Comparison of ENCODE assay signal across 8 cellular contexts in the genomic region with DNA sequence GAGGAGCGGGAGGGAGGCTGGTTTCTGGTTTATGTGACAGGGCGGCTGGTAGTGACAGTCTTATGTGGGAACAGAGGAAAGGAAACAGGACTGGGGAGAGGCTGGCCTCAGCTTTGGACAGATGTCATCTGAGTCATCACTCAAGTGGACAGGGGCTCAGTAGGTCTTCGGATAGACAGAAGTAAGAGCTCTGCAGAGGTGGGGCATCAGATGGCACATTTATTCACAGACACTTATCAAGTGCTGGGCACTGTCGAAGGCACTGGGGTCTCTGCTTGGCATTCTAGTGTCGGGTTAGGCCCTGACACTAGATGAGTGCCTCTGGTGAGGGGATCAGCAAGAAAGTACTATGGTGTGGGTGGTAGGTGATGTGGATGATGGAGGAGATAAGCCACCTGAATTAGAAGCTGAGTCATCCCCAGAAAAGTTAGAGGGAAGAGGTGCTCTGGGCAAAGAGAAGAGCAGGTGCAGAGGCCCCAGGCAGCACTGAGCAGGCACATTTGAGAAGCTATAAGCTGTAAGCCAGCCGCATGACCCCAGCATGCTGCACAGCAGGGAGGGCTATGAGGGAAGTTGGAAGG. TPM values are rescaled to one million over a fixed set of nuclear protein-coding genes. Genes with fewer than 3 reads are reported as not detected.
DNase-seq lines count a peak whose midpoint lies in the region; ATAC-seq and TF ChIP-seq lines count a peak whose summit lies in the region.
"Had no signal": no experiment of that assay in that cellular context is flagged by ENCODE, and none has a peak within 500 bp of the region (broad histone marks: within the 10 kb centered on the region; RNA-seq: fewer than 3 reads in every experiment).

No MANE protein-coding gene starts in this region.

- H3K27ac ChIP-seq in body of pancreas (peak overlapping the region in 1 of 4 donors; percentile 20), gastroesophageal sphincter (no peak overlapping the region)

- no peaks in the 10 kb centered on the region for H3K27me3 ChIP-seq in body of pancreas
- no peaks in the 10 kb centered on the region for H3K27me3 ChIP-seq in gastroesophageal sphincter

- intact Hi-C loops in activated T-helper 2 cell treated with anti-CD3 and anti-CD28 coated beads, Interferon-gamma antibody, Interleukin-2, Interleukin-4, amounts not matched to agents 10 μg/mL and 5 μg/mL and 100 μg/mL, durations not matched to agents 14 hours and 24 hours and 36 hours (cut with micrococcal nuclease), result loop anchor here (2.0 to 5.0 kb wide), 3 partner anchors 27 to 327 kb away; a partner anchor contains a TSS
- intact Hi-C loops in body of pancreas (cut with DNase I), result no loop called here

- no peak for TF ChIP-seq EP300 in gastroesophageal sphincter (IDR thresholded peaks at IDR 0.05)

- no peaks in the 10 kb centered on the region for H3K27me3 Mint-ChIP-seq in activated T-helper 2 cell treated with anti-CD3 and anti-CD28 coated beads, Interferon-gamma antibody, Interleukin-2, Interleukin-4, amounts not matched to agents 10 μg/mL and 5 μg/mL and 100 μg/mL, durations not matched to agents 14 hours and 24 hours and 36 hours (ENCODE audit: low read depth)

- H3K4me3 ChIP-seq in body of pancreas (no peak overlapping the region), gastroesophageal sphincter (no peak overlapping the region)

- H3K27ac Mint-ChIP-seq in activated T-helper 2 cell treated with anti-CD3 and anti-CD28 coated beads, Interferon-gamma antibody, Interleukin-2, Interleukin-4, amounts not matched to agents 10 μg/mL and 5 μg/mL and 100 μg/mL, durations not matched to agents 14 hours and 24 hours and 36 hours, result peak overlapping the region; percentile 36

- H3K9me3 ChIP-seq in body of pancreas, result no peaks in the 10 kb centered on the region
- H3K9me3 ChIP-seq in gastroesophageal sphincter, result no peaks in the 10 kb centered on the region

- peaks cover 3% of the 10 kb centered on the region for H3K36me3 Mint-ChIP-seq in activated T-helper 2 cell treated with anti-CD3 and anti-CD28 coated beads, Interferon-gamma antibody, Interleukin-2, Interleukin-4, amounts not matched to agents 10 μg/mL and 5 μg/mL and 100 μg/mL, durations not matched to agents 14 hours and 24 hours and 36 hours (ENCODE audit: low read depth)

- H3K9me3 Mint-ChIP-seq in activated T-helper 2 cell treated with anti-CD3 and anti-CD28 coated beads, Interferon-gamma antibody, Interleukin-2, Interleukin-4, amounts not matched to agents 10 μg/mL and 5 μg/mL and 100 μg/mL, durations not matched to agents 14 hours and 24 hours and 36 hours, result no peaks in the 10 kb centered on the region

- TF ChIP-seq POLR2A in body of pancreas (IDR thresholded peaks at IDR 0.05) (no peak), gastroesophageal sphincter (IDR thresholded peaks at IDR 0.05) (no peak)

- TF ChIP-seq CTCF in body of pancreas (IDR thresholded peaks at IDR 0.05) (no peak), gastroesophageal sphincter (IDR thresholded peaks at IDR 0.05) (no peak)

- H3K36me3 ChIP-seq in body of pancreas (replicated peaks in 1 of 2; ENCODE audit: insufficient read depth in 1 of 2, low read depth in 2 of 2), result no peaks in the 10 kb centered on the region
- H3K36me3 ChIP-seq in gastroesophageal sphincter, result no peaks in the 10 kb centered on the region

- 74 to 84% methylated on average over 6 of the region's 6 CpGs for WGBS in body of pancreas, 2 donors
- 70 to 85% methylated on average over 4 to 6 of the region's 6 CpGs for WGBS in gastroesophageal sphincter (ENCODE audit: low coverage in 1 of 2), 2 donors

- H3K4me1 ChIP-seq in body of pancreas (peaks cover 59% of the 10 kb centered on the region), gastroesophageal sphincter (peaks cover 5 to 95% (median 31%) of the 10 kb centered on the region in 3 donors)

- peaks cover 46% of the 10 kb centered on the region for H3K4me1 Mint-ChIP-seq in activated T-helper 2 cell treated with anti-CD3 and anti-CD28 coated beads, Interferon-gamma antibody, Interleukin-2, Interleukin-4, amounts not matched to agents 10 μg/mL and 5 μg/mL and 100 μg/mL, durations not matched to agents 14 hours and 24 hours and 36 hours (ENCODE audit: low read depth)

- peak; percentile 42 for ATAC-seq in GM18519 (IDR thresholded peaks at IDR 0.05; ENCODE audit: low FRiP score, unreplicated experiment)
- ATAC-seq in HG03045 (IDR thresholded peaks at IDR 0.05; ENCODE audit: unreplicated experiment), result peak; percentile 48
- no peak for ATAC-seq in body of pancreas
- ATAC-seq in HG02763 (IDR thresholded peaks at IDR 0.05; ENCODE audit: unreplicated experiment), result no peak
- ATAC-seq in gastroesophageal sphincter, result no peak

- H3K4me3 Mint-ChIP-seq in activated T-helper 2 cell treated with anti-CD3 and anti-CD28 coated beads, Interferon-gamma antibody, Interleukin-2, Interleukin-4, amounts not matched to agents 10 μg/mL and 5 μg/mL and 100 μg/mL, durations not matched to agents 14 hours and 24 hours and 36 hours (ENCODE audit: low read depth), result peak overlapping the region; percentile 32

- no peak for DNase-seq in activated T-helper 2 cell treated with anti-CD3 and anti-CD28 coated beads, Interferon-gamma antibody, Interleukin-2, Interleukin-4, amounts not matched to agents 10 μg/mL and 5 μg/mL and 100 μg/mL, durations not matched to agents 14 hours and 24 hours and 36 hours (ENCODE audit: low spot score)
- DNase-seq in stimulated activated CD4-positive, alpha-beta T cell treated with anti-CD3 and anti-CD28 coated beads, Interleukin-1b, Interleukin-23, amount 100 ng/mL, for 4 hours (ENCODE audit: low read depth in 2 of 2), result peak; percentile 5 to 13
- no peak for DNase-seq in body of pancreas
- DNase-seq: SW 1271 had no signal

RNA-seq across cellular contexts. Expression of a gene that starts 27.4 kb away (rescaled TPM):
- total RNA-seq in activated T-helper 2 cell treated with anti-CD3 and anti-CD28 coated beads, Interferon-gamma antibody, Interleukin-2, Interleukin-4, amounts not matched to agents 10 μg/mL and 5 μg/mL and 100 μg/mL, durations not matched to agents 14 hours and 24 hours and 36 hours, result 38.1 and 38.3 TPM in 2 replicates
- 10 to 100 TPM; 18.1 to 18.2 TPM for total RNA-seq in body of pancreas
- 10 to 100 TPM; 31.8 to 51.3 (median 36.8) TPM for total RNA-seq in gastroesophageal sphincter

RNA-seq across cellular contexts. Expression of a gene that starts 33.7 kb away (rescaled TPM):
- total RNA-seq in activated T-helper 2 cell treated with anti-CD3 and anti-CD28 coated beads, Interferon-gamma antibody, Interleukin-2, Interleukin-4, amounts not matched to agents 10 μg/mL and 5 μg/mL and 100 μg/mL, durations not matched to agents 14 hours and 24 hours and 36 hours, result 0.62 and 3.2 TPM in 2 replicates
- total RNA-seq in body of pancreas, result 10 to 100 TPM; 10.6 to 16.2 TPM
- 1 to 10 TPM in 3 of 4 donors, not detected in 1; 7.5 to 8.8 (median 8.2) TPM for total RNA-seq in gastroesophageal sphincter

RNA-seq across cellular contexts. Expression of a gene that starts 46.6 kb away (rescaled TPM):
- total RNA-seq in activated T-helper 2 cell treated with anti-CD3 and anti-CD28 coated beads, Interferon-gamma antibody, Interleukin-2, Interleukin-4, amounts not matched to agents 10 μg/mL and 5 μg/mL and 100 μg/mL, durations not matched to agents 14 hours and 24 hours and 36 hours, result 135 and 139 TPM in 2 replicates
- 10 to 100 TPM; 89.0 to 90.0 TPM for total RNA-seq in body of pancreas
- 10 to 100 TPM; 42.5 to 58.5 (median 47.2) TPM for total RNA-seq in gastroesophageal sphincter

Comparison
In these comparisons a context has a peak if more than half of its experiments do, and no peak if none do; other contexts are left out.
1. ATAC-seq: peak in GM18519 (single experiment) and HG03045 (single experiment); none in body of pancreas (single experiment), HG02763 (single experiment) and gastroesophageal sphincter (single experiment).
2. DNase-seq: peak in stimulated activated CD4-positive, alpha-beta T cell treated with anti-CD3 and anti-CD28 coated beads, Interleukin-1b, Interleukin-23, amount 100 ng/mL, for 4 hours (2 of 2); none in activated T-helper 2 cell treated with anti-CD3 and anti-CD28 coated beads, Interferon-gamma antibody, Interleukin-2, Interleukin-4, amounts not matched to agents 10 μg/mL and 5 μg/mL and 100 μg/mL, durations not matched to agents 14 hours and 24 hours and 36 hours (single experiment) and body of pancreas (0 of 4).